3 cellular contexts compared by ENCODE assay signal in the genomic region with DNA sequence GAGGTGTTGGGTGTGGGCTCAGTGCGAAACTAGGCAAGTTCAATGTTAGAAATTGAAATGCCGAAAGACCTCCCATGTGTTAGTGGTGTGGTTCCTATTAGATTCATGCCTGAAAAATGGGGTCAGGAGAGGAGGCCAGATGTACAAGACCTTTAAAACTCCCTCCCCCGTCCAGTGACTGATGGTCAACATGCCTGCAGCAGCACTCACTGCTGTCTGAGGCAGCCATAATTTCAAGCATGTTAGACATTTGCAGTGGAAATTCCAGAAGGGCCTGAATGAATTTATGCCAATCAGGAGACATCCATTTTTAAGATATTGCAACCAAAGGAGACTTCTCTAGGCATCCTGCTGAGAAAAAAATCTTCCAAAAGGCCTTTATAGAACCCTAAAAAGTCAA.
"Had no signal": no experiment of that assay in that cellular context is flagged by ENCODE, and none has a peak within 500 bp of the region (broad histone marks: within the 10 kb centered on the region; RNA-seq: fewer than 3 reads in every experiment).

No MANE protein-coding gene starts in this region.

- H3K4me3 ChIP-seq: GM12878 had no signal

- ATAC-seq: GM12878 had no signal

- DNase-seq: GDM1, GF-D8 had no signal
